ENCODE assay signal across 9 cellular contexts in the genomic region with DNA sequence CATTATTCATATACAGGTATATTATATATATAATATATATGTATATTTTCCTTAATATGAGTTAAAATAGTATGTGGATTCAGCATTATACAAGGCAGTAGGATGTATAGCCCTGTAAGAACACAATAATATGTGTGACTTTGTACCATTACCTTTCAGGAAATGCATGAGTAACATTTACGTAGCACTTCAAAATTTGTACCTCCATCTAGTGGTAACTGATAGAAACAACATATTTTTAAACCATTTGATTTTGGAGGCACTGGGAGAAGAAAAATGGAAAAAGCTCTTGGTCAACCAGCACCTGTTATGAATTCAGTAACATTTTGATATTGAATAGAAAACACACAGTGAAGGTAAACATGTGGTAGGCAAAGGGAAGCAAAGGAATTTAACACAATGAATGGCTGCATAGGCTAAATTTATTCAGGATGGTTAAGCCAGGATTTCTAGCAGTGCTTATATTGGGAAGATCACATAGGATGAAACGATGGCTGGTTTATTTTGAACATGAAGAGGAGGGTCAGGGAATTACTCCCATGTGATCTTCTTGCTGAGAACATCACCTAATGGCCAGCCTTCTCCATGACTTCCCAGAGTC.
DNase-seq lines count a peak whose midpoint lies in the region; ATAC-seq and TF ChIP-seq lines count a peak whose summit lies in the region.
"Had no signal": no experiment of that assay in that cellular context is flagged by ENCODE, and none has a peak within 500 bp of the region (broad histone marks: within the 10 kb centered on the region; RNA-seq: fewer than 3 reads in every experiment).

No MANE protein-coding gene starts in this region.

- H3K27ac ChIP-seq in liver (ENCODE audit: low read depth in 1 of 2, low read length in 2 of 2), result no peak overlapping the region
- H3K27ac ChIP-seq in CD4-positive, alpha-beta T cell (ENCODE audit: low read depth, low read length), result no peak overlapping the region

- 27% methylated on average over 2 of the region's 2 CpGs for WGBS in liver

- H3K4me1 ChIP-seq in liver (ENCODE audit: control insufficient read depth in 4 of 4, insufficient read depth in 4 of 4, low read length in 3 of 4), result peaks cover 0 to 2% (median 0%) of the 10 kb centered on the region in 4 donors
- H3K4me1 ChIP-seq: HAP-1 had no signal

- H3K4me3 ChIP-seq in astrocyte of the spinal cord (ENCODE audit: low read depth, low read length) (no peak overlapping the region), liver (ENCODE audit: low read depth in 1 of 3, low read length in 3 of 3) (no peak overlapping the region)
- H3K4me3 ChIP-seq: HAP-1 had no signal

- no peaks in the 10 kb centered on the region for H3K27me3 ChIP-seq in liver (ENCODE audit: control insufficient read depth in 4 of 4, insufficient read depth in 4 of 4, low read length in 3 of 4)
- no peaks in the 10 kb centered on the region for H3K27me3 ChIP-seq in CD4-positive, alpha-beta T cell (ENCODE audit: control insufficient read depth, insufficient read depth, low read length)

- TF ChIP-seq RAD21 in liver (IDR thresholded peaks at IDR 0.05), result peak; percentile 79 to 84

- H3K4me3 Mint-ChIP-seq in CD4-positive, alpha-beta T cell, result no peak overlapping the region

- DNase-seq in AG09319 (ENCODE audit: extremely low read depth, low read depth) (no peak), MV-4-11 (lab: John Stamatoyannopoulos, UW) (peak; percentile 3), astrocyte of the spinal cord (ENCODE audit: low read depth, low spot score) (peak; percentile 58), T1000 (lab: John Stamatoyannopoulos, UW) (no peak), T-helper 9 cell (no peak)
- DNase-seq in CD4-positive, alpha-beta T cell, result no peak

- no peak overlapping the region for H3K27ac Mint-ChIP-seq in CD4-positive, alpha-beta T cell

- H3K4me1 Mint-ChIP-seq in CD4-positive, alpha-beta T cell (ENCODE audit: low read depth), result no peaks in the 10 kb centered on the region

- intact Hi-C loops in CD4-positive, alpha-beta T cell (cut with DNase I, micrococcal nuclease), result no loop called here

- in situ Hi-C loops in astrocyte of the spinal cord (cut with HindIII; ENCODE audit: low sequenced_read_pairs), result no loop called here

- H3K9me3 ChIP-seq in liver (ENCODE audit: control insufficient read depth in 4 of 4, low read length in 3 of 4), result no peaks in the 10 kb centered on the region
- H3K9me3 ChIP-seq in CD4-positive, alpha-beta T cell (ENCODE audit: control insufficient read depth, low read length), result no peaks in the 10 kb centered on the region
- H3K9me3 ChIP-seq: HAP-1 had no signal

- no peaks in the 10 kb centered on the region for H3K36me3 ChIP-seq in liver (ENCODE audit: control insufficient read depth in 4 of 4, insufficient read depth in 3 of 4, low read depth in 1 of 4, low read length in 3 of 4)
- H3K36me3 ChIP-seq: HAP-1 had no signal

- H3K27me3 Mint-ChIP-seq in CD4-positive, alpha-beta T cell, result no peaks in the 10 kb centered on the region

- POLR2A ChIA-PET in CD4-positive, alpha-beta T cell (lab: Charles Lee), result no interaction called here

- peaks cover 2% of the 10 kb centered on the region for H3K9me3 Mint-ChIP-seq in CD4-positive, alpha-beta T cell

- peak; percentile 66 for ATAC-seq in GM18858 (IDR thresholded peaks at IDR 0.05; ENCODE audit: unreplicated experiment)
- ATAC-seq in CD4-positive, alpha-beta T cell (ENCODE audit: poor library complexity), result no peak

- TF ChIP-seq CTCF in AG09319 (IDR thresholded peaks at IDR 0.05; ENCODE audit: low read depth, low read length) (peak; percentile 44), astrocyte of the spinal cord (IDR thresholded peaks at IDR 0.05; ENCODE audit: low read depth, low read length) (peak; percentile 36), liver (IDR thresholded peaks at IDR 0.05; ENCODE audit: low read depth, low read length, missing input control) (peak; percentile 53)
- TF ChIP-seq CTCF in CD4-positive, alpha-beta T cell (IDR thresholded peaks at IDR 0.05), result no peak

- no peaks in the 10 kb centered on the region for H3K36me3 Mint-ChIP-seq in CD4-positive, alpha-beta T cell (ENCODE audit: low read depth)

- CTCF ChIA-PET in CD4-positive, alpha-beta T cell (lab: Charles Lee), result no interaction called here

- H3K9ac ChIP-seq in liver (ENCODE audit: low read depth in 1 of 2, low read length in 2 of 2), result no peak overlapping the region

TF ChIP-seq in liver, 16 proteins besides CTCF, POLR2A, EP300 and RAD21:
- no peak for TF ChIP-seq RXRA (IDR thresholded peaks at IDR 0.05)
- TF ChIP-seq YY1 (IDR thresholded peaks at IDR 0.05), result no peak
- no peak for TF ChIP-seq GABPA (IDR thresholded peaks at IDR 0.05 in 1 of 2, conservative IDR thresholded peaks at IDR 0.05 in 1 of 2)
- TF ChIP-seq NR2F2 (IDR thresholded peaks at IDR 0.05), result no peak
- TF ChIP-seq HNF4G (IDR thresholded peaks at IDR 0.05), result no peak
- no peak for TF ChIP-seq REST (IDR thresholded peaks at IDR 0.05)
- TF ChIP-seq FOXA1 (IDR thresholded peaks at IDR 0.05), result no peak
- no peak for TF ChIP-seq ZBTB33 (IDR thresholded peaks at IDR 0.05)
- no peak for TF ChIP-seq SP1 (IDR thresholded peaks at IDR 0.05)
- no peak for TF ChIP-seq EGR1 (IDR thresholded peaks at IDR 0.05; ENCODE audit: low read depth in 2 of 2)
- no peak for TF ChIP-seq ATF3 (IDR thresholded peaks at IDR 0.05)
- TF ChIP-seq FOXA2 (IDR thresholded peaks at IDR 0.05), result no peak
- TF ChIP-seq JUND (IDR thresholded peaks at IDR 0.05), result no peak
TF ChIP-seq in liver: peak in this region for 0.

Comparison
In these comparisons a context has a peak if more than half of its experiments do, and no peak if none do; other contexts are left out.
1. DNase-seq: peak in MV-4-11 (single experiment) and astrocyte of the spinal cord (single experiment); none in AG09319 (single experiment), T1000 (single experiment), CD4-positive, alpha-beta T cell (0 of 10) and T-helper 9 cell (single experiment).